18 cellular contexts compared by ENCODE assay signal in the genomic region with DNA sequence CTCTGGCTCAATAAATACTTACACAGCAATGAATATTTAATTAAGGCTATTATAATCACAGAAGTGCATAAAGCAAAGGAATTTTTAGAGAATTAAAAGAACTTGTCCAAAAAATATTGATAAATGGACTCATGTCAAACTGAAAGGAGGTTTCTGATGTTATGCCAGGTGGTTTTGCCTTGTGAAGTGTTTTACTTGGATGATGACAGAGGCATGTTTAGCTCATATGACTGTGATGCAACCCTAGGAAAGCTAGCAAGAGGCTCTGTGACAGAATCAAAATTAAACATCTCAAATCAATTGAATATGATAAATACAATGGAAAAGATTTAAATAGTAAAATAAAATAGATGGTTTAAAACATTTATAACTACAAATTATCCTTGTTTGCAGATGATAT.
A peak's percentile ranks its signal among the peaks of the same experiment; 100 is the strongest.
DNase-seq lines count a peak whose midpoint lies in the region; ATAC-seq and TF ChIP-seq lines count a peak whose summit lies in the region.
"Had no signal": no experiment of that assay in that cellular context is flagged by ENCODE, and none has a peak within 500 bp of the region (broad histone marks: within the 10 kb centered on the region; RNA-seq: fewer than 3 reads in every experiment).

No MANE protein-coding gene starts in this region.

- H3K4me3 ChIP-seq in adipocyte (ENCODE audit: low read length): no peak overlapping the region
- H3K4me3 ChIP-seq in fibroblast of the aortic adventitia (ENCODE audit: low read depth, low read length): no peak overlapping the region
- H3K4me3 ChIP-seq: A549, prostate gland had no signal

- no peaks in the 10 kb centered on the region for H3K36me3 Mint-ChIP-seq in activated T-cell treated with anti-CD3 and anti-CD28 coated beads, Interleukin-2, amount 50 U/mL, for 72 hours (ENCODE audit: insufficient read depth in 2 of 2)
- H3K36me3 Mint-ChIP-seq: activated naive CD8-positive, alpha-beta T cell had no signal

- no peaks in the 10 kb centered on the region for H3K27me3 Mint-ChIP-seq in activated T-cell treated with anti-CD3 and anti-CD28 coated beads, Interleukin-2, amount 50 U/mL, for 72 hours (ENCODE audit: low read depth)
- H3K27me3 Mint-ChIP-seq: activated naive CD8-positive, alpha-beta T cell; T-helper 17 cell had no signal

- no peaks in the 10 kb centered on the region for H3K9me3 ChIP-seq in adipocyte (ENCODE audit: control insufficient read depth, low read length)
- H3K9me3 ChIP-seq: A549, prostate gland had no signal

- peaks cover 23% of the 10 kb centered on the region for H3K4me1 Mint-ChIP-seq in activated T-cell treated with anti-CD3 and anti-CD28 coated beads, Interleukin-2, amount 50 U/mL, for 72 hours (ENCODE audit: low read depth)

- no peaks in the 10 kb centered on the region for H3K27me3 ChIP-seq in adipocyte (replicated peaks; ENCODE audit: control insufficient read depth, insufficient read depth, low read length)

- H3K36me3 ChIP-seq in adipocyte (ENCODE audit: control insufficient read depth, insufficient read depth, low read length, severe bottlenecking): no peaks in the 10 kb centered on the region
- H3K36me3 ChIP-seq: prostate gland had no signal

- H3K9ac ChIP-seq in adipocyte (ENCODE audit: low read length): no peak overlapping the region

- H3K4me3 Mint-ChIP-seq in activated T-cell treated with anti-CD3 and anti-CD28 coated beads, Interleukin-2, amount 50 U/mL, for 72 hours: no peak overlapping the region
- H3K4me3 Mint-ChIP-seq: activated naive CD8-positive, alpha-beta T cell; naive B cell; T-helper 17 cell had no signal

- peak; percentile 44 to 57 for ATAC-seq in activated T-cell treated with anti-CD3 and anti-CD28 coated beads, Interleukin-2, amount 50 U/mL, for 72 hours (replicated peaks in 1 of 2)
- ATAC-seq: A549; activated CD4-positive, CD25-positive, alpha-beta regulatory T cell treated with anti-CD3 and anti-CD28 coated beads, Interleukin-2, amount 50 U/mL, for 24 hours; T-helper 17 cell had no signal

- peaks cover 17% of the 10 kb centered on the region for H3K4me1 ChIP-seq in adipocyte (ENCODE audit: control insufficient read depth, insufficient read depth, low read length)
- H3K4me1 ChIP-seq: A549, prostate gland had no signal

- H3K9me3 Mint-ChIP-seq in activated T-cell treated with anti-CD3 and anti-CD28 coated beads, Interleukin-2, amount 50 U/mL, for 72 hours: no peaks in the 10 kb centered on the region

- TF ChIP-seq CTCF in fibroblast of the aortic adventitia (IDR thresholded peaks at IDR 0.05; ENCODE audit: insufficient read depth, low read length): no peak

- H3K27ac Mint-ChIP-seq in activated T-cell treated with anti-CD3 and anti-CD28 coated beads, Interleukin-2, amount 50 U/mL, for 72 hours: no peak overlapping the region
- H3K27ac Mint-ChIP-seq: activated naive CD8-positive, alpha-beta T cell; naive B cell; T-helper 17 cell had no signal

- no peak for DNase-seq in activated T-cell treated with anti-CD3 and anti-CD28 coated beads, Interleukin-2, amount 50 U/mL, for 72 hours
- DNase-seq in activated T-cell treated with anti-CD3 and anti-CD28 coated beads, Interleukin-2, amount 50 U/mL, for 48 hours: no peak
- peak; percentile 88 for DNase-seq in adipocyte (ENCODE audit: low read depth)
- peak; percentile 92 for DNase-seq in fibroblast of the aortic adventitia (ENCODE audit: low read depth)
- peak; percentile 83 for DNase-seq in stromal cell of bone marrow (ENCODE audit: low read depth)
- no peak for DNase-seq in nucleus accumbens (lab: John Stamatoyannopoulos, UW)
- no peak for DNase-seq in NOMO-1 treated with DMSO at 0.1 percent for 48 hours (lab: John Stamatoyannopoulos, UW; ENCODE audit: unreplicated experiment)
- DNase-seq in NCI-H2171 (lab: John Stamatoyannopoulos, UW): no peak
- DNase-seq: GF-D8, hippocampal formation, naive B cell, NCI-H187, NCI-H526 treated with DMSO at 0.1 percent for 48 hours, T-helper 17 cell had no signal

Comparison
In these comparisons a context has a peak if more than half of its experiments do, and no peak if none do; other contexts are left out.
1. DNase-seq: peak in adipocyte (single experiment), fibroblast of the aortic adventitia (single experiment) and stromal cell of bone marrow (single experiment); none in activated T-cell treated with anti-CD3 and anti-CD28 coated beads, Interleukin-2, amount 50 U/mL, for 72 hours (0 of 2), activated T-cell treated with anti-CD3 and anti-CD28 coated beads, Interleukin-2, amount 50 U/mL, for 48 hours (0 of 2), nucleus accumbens (0 of 56), NOMO-1 treated with DMSO at 0.1 percent for 48 hours (single experiment) and NCI-H2171 (single experiment).